1 cellular context compared by ENCODE assay signal in the genomic region with DNA sequence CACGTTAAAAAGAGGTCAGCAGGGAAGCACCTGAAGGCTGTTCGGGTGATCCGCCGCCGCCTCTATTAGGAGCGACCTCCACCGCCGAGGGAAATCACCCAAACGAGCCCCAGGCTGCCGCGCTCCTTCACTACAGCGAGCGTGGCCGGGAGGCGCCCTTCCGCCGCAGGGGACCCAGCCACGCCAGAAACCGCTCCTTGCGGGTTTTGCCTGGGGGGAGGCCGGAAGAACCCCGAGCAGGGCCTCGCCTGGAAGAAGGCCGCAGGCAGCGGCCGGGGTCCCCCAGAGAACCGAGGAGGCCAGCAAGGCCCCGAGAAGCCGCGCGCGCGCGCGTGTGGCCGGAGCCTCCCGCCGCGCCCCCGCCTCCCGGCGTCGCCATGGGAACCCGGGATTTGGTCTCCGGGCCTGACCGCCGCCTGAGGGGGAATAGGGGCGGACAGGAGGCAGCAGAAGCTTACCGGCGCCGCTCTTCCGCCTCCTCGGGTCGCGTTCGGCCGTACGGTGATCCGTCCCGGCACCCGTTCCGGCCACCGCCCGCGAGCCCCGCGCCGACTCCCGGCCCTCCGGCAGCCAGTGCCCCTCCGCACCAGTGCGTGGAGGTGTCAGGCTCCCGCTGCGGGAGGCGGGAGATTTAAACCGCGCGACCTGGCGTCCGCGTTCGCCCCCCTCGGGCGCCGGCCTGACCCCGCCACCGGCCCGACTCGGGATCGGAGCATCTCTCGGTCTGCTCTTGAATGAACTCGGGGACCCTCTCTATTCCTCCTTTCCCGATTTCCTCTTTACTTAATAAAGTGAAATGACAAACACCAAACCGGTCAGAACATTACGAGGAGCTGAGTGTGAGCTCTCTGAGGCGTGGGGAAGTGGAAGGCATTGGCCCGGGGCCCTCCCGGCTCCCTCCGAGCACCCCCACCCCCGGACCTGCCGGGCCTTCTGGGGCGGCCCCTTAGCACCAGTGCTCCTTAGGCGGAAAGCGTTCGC.
TF ChIP-seq lines count a peak whose summit lies in the region.

Gene ICA1L, minus strand, starts transcription at position 606 of the 981 bp plus-strand sequence. CDS start 42,757 bp downstream, outside the sequence.

TF ChIP-seq in WTC11, 78 proteins besides CTCF, POLR2A, EP300 and RAD21 (continued from another document and continues in another):
- TF ChIP-seq, protein P1, sequence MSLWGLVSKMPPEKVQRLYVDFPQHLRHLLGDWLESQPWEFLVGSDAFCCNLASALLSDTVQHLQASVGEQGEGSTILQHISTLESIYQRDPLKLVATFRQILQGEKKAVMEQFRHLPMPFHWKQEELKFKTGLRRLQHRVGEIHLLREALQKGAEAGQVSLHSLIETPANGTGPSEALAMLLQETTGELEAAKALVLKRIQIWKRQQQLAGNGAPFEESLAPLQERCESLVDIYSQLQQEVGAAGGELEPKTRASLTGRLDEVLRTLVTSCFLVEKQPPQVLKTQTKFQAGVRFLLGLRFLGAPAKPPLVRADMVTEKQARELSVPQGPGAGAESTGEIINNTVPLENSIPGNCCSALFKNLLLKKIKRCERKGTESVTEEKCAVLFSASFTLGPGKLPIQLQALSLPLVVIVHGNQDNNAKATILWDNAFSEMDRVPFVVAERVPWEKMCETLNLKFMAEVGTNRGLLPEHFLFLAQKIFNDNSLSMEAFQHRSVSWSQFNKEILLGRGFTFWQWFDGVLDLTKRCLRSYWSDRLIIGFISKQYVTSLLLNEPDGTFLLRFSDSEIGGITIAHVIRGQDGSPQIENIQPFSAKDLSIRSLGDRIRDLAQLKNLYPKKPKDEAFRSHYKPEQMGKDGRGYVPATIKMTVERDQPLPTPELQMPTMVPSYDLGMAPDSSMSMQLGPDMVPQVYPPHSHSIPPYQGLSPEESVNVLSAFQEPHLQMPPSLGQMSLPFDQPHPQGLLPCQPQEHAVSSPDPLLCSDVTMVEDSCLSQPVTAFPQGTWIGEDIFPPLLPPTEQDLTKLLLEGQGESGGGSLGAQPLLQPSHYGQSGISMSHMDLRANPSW (CRISPR knock-in tag; conservative IDR thresholded peaks at IDR 0.05; ENCODE audit: low read depth): no peak
- TF ChIP-seq ETV6 (CRISPR knock-in tag; IDR thresholded peaks at IDR 0.05) (no peak), TCF7 (CRISPR knock-in tag; IDR thresholded peaks at IDR 0.05; ENCODE audit: low read depth) (no peak), ZNF219 (CRISPR knock-in tag; IDR thresholded peaks at IDR 0.05; ENCODE audit: borderline replicate concordance) (no peak), ERG (CRISPR knock-in tag; IDR thresholded peaks at IDR 0.05) (no peak), ZNF532 (CRISPR knock-in tag; IDR thresholded peaks at IDR 0.05; ENCODE audit: borderline replicate concordance) (no peak), PRDM15 (CRISPR knock-in tag; IDR thresholded peaks at IDR 0.05) (no peak), ZNF263 (CRISPR knock-in tag; IDR thresholded peaks at IDR 0.05; ENCODE audit: low read depth) (no peak), ELF4 (CRISPR knock-in tag; IDR thresholded peaks at IDR 0.05; ENCODE audit: low read depth) (0 out of 2 replicates have a peak, but pooled peaks have one; percentile 31), MXD4 (CRISPR knock-in tag; IDR thresholded peaks at IDR 0.05; ENCODE audit: borderline replicate concordance) (no peak), ZNF425 (CRISPR knock-in tag; conservative IDR thresholded peaks at IDR 0.05) (no peak), NR2C2 (CRISPR knock-in tag; IDR thresholded peaks at IDR 0.05) (no peak), ATF6 (CRISPR knock-in tag; IDR thresholded peaks at IDR 0.05) (no peak), NFE2L1 (CRISPR knock-in tag; IDR thresholded peaks at IDR 0.05) (no peak), ATF1 (CRISPR knock-in tag; IDR thresholded peaks at IDR 0.05) (peak; percentile 50; the same call in 1 of the 2 replicates), SP1 (CRISPR knock-in tag; conservative IDR thresholded peaks at IDR 0.05) (no peak), FOXK1 (CRISPR knock-in tag; IDR thresholded peaks at IDR 0.05) (no peak), PREB (CRISPR knock-in tag; IDR thresholded peaks at IDR 0.05; ENCODE audit: borderline replicate concordance) (no peak), ZNF281 (CRISPR knock-in tag; IDR thresholded peaks at IDR 0.05) (no peak), ESRRA (CRISPR knock-in tag; IDR thresholded peaks at IDR 0.05; ENCODE audit: borderline replicate concordance) (no peak), ZNF416 (CRISPR knock-in tag; IDR thresholded peaks at IDR 0.05) (0 out of 2 replicates have a peak, but pooled peaks have one; percentile 22)
- TF ChIP-seq, protein P2, sequence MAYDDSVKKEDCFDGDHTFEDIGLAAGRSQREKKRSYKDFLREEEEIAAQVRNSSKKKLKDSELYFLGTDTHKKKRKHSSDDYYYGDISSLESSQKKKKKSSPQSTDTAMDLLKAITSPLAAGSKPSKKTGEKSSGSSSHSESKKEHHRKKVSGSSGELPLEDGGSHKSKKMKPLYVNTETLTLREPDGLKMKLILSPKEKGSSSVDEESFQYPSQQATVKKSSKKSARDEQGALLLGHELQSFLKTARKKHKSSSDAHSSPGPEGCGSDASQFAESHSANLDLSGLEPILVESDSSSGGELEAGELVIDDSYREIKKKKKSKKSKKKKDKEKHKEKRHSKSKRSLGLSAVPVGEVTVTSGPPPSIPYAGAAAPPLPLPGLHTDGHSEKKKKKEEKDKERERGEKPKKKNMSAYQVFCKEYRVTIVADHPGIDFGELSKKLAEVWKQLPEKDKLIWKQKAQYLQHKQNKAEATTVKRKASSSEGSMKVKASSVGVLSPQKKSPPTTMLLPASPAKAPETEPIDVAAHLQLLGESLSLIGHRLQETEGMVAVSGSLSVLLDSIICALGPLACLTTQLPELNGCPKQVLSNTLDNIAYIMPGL (CRISPR knock-in tag; IDR thresholded peaks at IDR 0.05): peak; percentile 88; the same call in 1 of the 2 replicates
